In genomic region chr5:123294544-123294943, GRCh38 we compare ENCODE assay signal across 25 cellular contexts.
DNase-seq lines count a peak whose midpoint lies in the region; ATAC-seq and TF ChIP-seq lines count a peak whose summit lies in the region.
"Had no signal": no experiment of that assay in that cellular context is flagged by ENCODE, and none has a peak within 500 bp of the region (broad histone marks: within the 10 kb centered on the region; RNA-seq: fewer than 3 reads in every experiment).

No MANE protein-coding gene starts in this region.

- ATAC-seq in GM19397 (IDR thresholded peaks at IDR 0.05; ENCODE audit: unreplicated experiment) (peak; percentile 67), HG02759 (IDR thresholded peaks at IDR 0.05; ENCODE audit: unreplicated experiment) (peak; percentile 48), HG03378 (IDR thresholded peaks at IDR 0.05; ENCODE audit: unreplicated experiment) (peak; percentile 44), right lobe of liver (no peak)
- ATAC-seq: left cardiac atrium, pancreas, sciatic nerve had no signal

- no peaks in the 10 kb centered on the region for H3K9me3 Mint-ChIP-seq in activated CD4-positive, alpha-beta memory T cell treated with anti-CD3 and anti-CD28 coated beads for 36 hours
- H3K9me3 Mint-ChIP-seq: T-helper 1 cell treated with Interleukin-12 subunit alpha and Interleukin-12 subunit beta and Interleukin-4 antibody, amounts not matched to agents 30 μg/mL and 1 μg/mL, for 36 hours had no signal

- no peaks in the 10 kb centered on the region for H3K4me1 ChIP-seq in right lobe of liver
- H3K4me1 ChIP-seq: pancreas had no signal

- TF ChIP-seq POLR2A in right lobe of liver (IDR thresholded peaks at IDR 0.05) = no peak

- no peak for TF ChIP-seq CTCF in right lobe of liver (IDR thresholded peaks at IDR 0.05)

- H3K36me3 Mint-ChIP-seq in activated CD4-positive, alpha-beta memory T cell treated with anti-CD3 and anti-CD28 coated beads for 36 hours = no peaks in the 10 kb centered on the region

- intact Hi-C loops in activated CD4-positive, alpha-beta memory T cell treated with anti-CD3 and anti-CD28 coated beads for 36 hours (cut with micrococcal nuclease) = no loop called here
- intact Hi-C loops in right lobe of liver (cut with DNase I) = no loop called here

- H3K27ac ChIP-seq in right lobe of liver = no peak overlapping the region
- H3K27ac ChIP-seq: pancreas, SJSA1, VCaP had no signal

- CTCF ChIA-PET in activated CD4-positive, alpha-beta memory T cell treated with anti-CD3 and anti-CD28 coated beads for 36 hours (lab: Charles Lee) = no interaction called here

- H3K4me1 Mint-ChIP-seq in activated CD4-positive, alpha-beta memory T cell treated with anti-CD3 and anti-CD28 coated beads for 36 hours (ENCODE audit: low read depth) = peaks cover 3% of the 10 kb centered on the region
- H3K4me1 Mint-ChIP-seq: naive B cell had no signal

- DNase-seq in DMS79 (lab: John Stamatoyannopoulos, UW) (no peak), right lobe of liver (no peak), T-helper 9 cell (no peak)
- no peak for DNase-seq in activated CD4-positive, alpha-beta memory T cell treated with anti-CD3 and anti-CD28 coated beads for 36 hours
- DNase-seq: activated naive CD4-positive, alpha-beta T cell treated with anti-CD3 and anti-CD28 coated beads for 36 hours; activated T-cell treated with anti-CD3 and anti-CD28 coated beads for 4 hours; anterior cingulate cortex; DND-41; effector CD4-positive, alpha-beta T cell; H9; left cardiac atrium; mesenchymal stem cell; naive B cell; NCI-H1694; NCI-H2227 treated with DMSO at 0.1 percent for 48 hours; pancreas; stimulated activated naive CD4-positive, alpha-beta T cell; tibial artery had no signal

- no peak overlapping the region for H3K27ac Mint-ChIP-seq in activated CD4-positive, alpha-beta memory T cell treated with anti-CD3 and anti-CD28 coated beads for 36 hours
- H3K27ac Mint-ChIP-seq: activated naive CD4-positive, alpha-beta T cell treated with anti-CD3 and anti-CD28 coated beads for 36 hours; H9; naive B cell; T-helper 1 cell treated with Interleukin-12 subunit alpha and Interleukin-12 subunit beta and Interleukin-4 antibody, amounts not matched to agents 30 μg/mL and 1 μg/mL, for 36 hours had no signal

- H3K9me3 ChIP-seq in right lobe of liver = no peaks in the 10 kb centered on the region
- H3K9me3 ChIP-seq: pancreas, tibial artery had no signal

- no peak overlapping the region for H3K4me3 Mint-ChIP-seq in activated CD4-positive, alpha-beta memory T cell treated with anti-CD3 and anti-CD28 coated beads for 36 hours
- H3K4me3 Mint-ChIP-seq: activated naive CD4-positive, alpha-beta T cell treated with anti-CD3 and anti-CD28 coated beads for 36 hours; H9; naive B cell; T-helper 1 cell treated with Interleukin-12 subunit alpha and Interleukin-12 subunit beta and Interleukin-4 antibody, amounts not matched to agents 30 μg/mL and 1 μg/mL, for 36 hours had no signal

- no peaks in the 10 kb centered on the region for H3K27me3 ChIP-seq in right lobe of liver
- H3K27me3 ChIP-seq: pancreas, tibial artery had no signal

- WGBS in right lobe of liver (ENCODE audit: insufficient coverage, low coverage, low lambda C conversion rate, missing lambda C conversion rate) = 38% methylated on average over 1 of the region's 1 CpG

- POLR2A ChIA-PET in activated CD4-positive, alpha-beta memory T cell treated with anti-CD3 and anti-CD28 coated beads for 36 hours (lab: Charles Lee) = no interaction called here

- H3K36me3 ChIP-seq in right lobe of liver = no peaks in the 10 kb centered on the region
- H3K36me3 ChIP-seq: pancreas, SJSA1, tibial artery had no signal

- H3K4me3 ChIP-seq in right lobe of liver = no peak overlapping the region
- H3K4me3 ChIP-seq: pancreas, SJSA1, tibial artery had no signal

- peaks cover 10% of the 10 kb centered on the region for H3K27me3 Mint-ChIP-seq in activated CD4-positive, alpha-beta memory T cell treated with anti-CD3 and anti-CD28 coated beads for 36 hours

Comparison
In these comparisons a context has a peak if more than half of its experiments do, and no peak if none do; other contexts are left out.
1. ATAC-seq: peak in GM19397 (single experiment), HG02759 (single experiment) and HG03378 (single experiment); none in right lobe of liver (0 of 4).